ENCODE assay signal across 17 cellular contexts in genomic region chrX:41589634-41590270, GRCh38.
DNase-seq lines count a peak whose midpoint lies in the region; ATAC-seq, FAIRE-seq and TF ChIP-seq lines count a peak whose summit lies in the region.
"Had no signal": no experiment of that assay in that cellular context is flagged by ENCODE, and none has a peak within 500 bp of the region (broad histone marks: within the 10 kb centered on the region; RNA-seq: fewer than 3 reads in every experiment).

No MANE protein-coding gene starts in this region.

- no peak for TF ChIP-seq POLR2A in vagina (IDR thresholded peaks at IDR 0.05)

- no peaks in the 10 kb centered on the region for H3K4me1 ChIP-seq in ACC112 (ENCODE audit: control insufficient read depth, insufficient read depth, low read length, unreplicated experiment)
- H3K4me1 ChIP-seq in vagina, result no peaks in the 10 kb centered on the region
- H3K4me1 ChIP-seq: lower lobe of right lung, upper lobe of left lung had no signal

- H2AFZ ChIP-seq in ACC112 (ENCODE audit: low read length, unreplicated experiment), result peak overlapping the region; percentile 33

- H3K27me3 ChIP-seq in ACC112 (ENCODE audit: insufficient read depth, low read length), result no peaks in the 10 kb centered on the region
- H3K27me3 ChIP-seq in vagina, result no peaks in the 10 kb centered on the region
- H3K27me3 ChIP-seq: upper lobe of left lung had no signal

- intact Hi-C loops in vagina (cut with DNase I), result no loop called here

- no peak for ATAC-seq in HG03378 (IDR thresholded peaks at IDR 0.05; ENCODE audit: unreplicated experiment)
- ATAC-seq in HG03342 (IDR thresholded peaks at IDR 0.05; ENCODE audit: unreplicated experiment), result no peak
- ATAC-seq: activated naive CD4-positive, alpha-beta T cell treated with anti-CD3 and anti-CD28 coated beads, Interleukin-2, amount 50 U/mL, for 72 hours; lower lobe of right lung had no signal

- no peak overlapping the region for H3K27ac ChIP-seq in ACC112 (ENCODE audit: low read depth, low read length)
- H3K27ac ChIP-seq in vagina, result no peak overlapping the region
- H3K27ac ChIP-seq: dorsolateral prefrontal cortex, lower lobe of right lung, upper lobe of left lung had no signal

- TF ChIP-seq CTCF in epithelial cell of proximal tubule (conservative IDR thresholded peaks at IDR 0.05; ENCODE audit: low read depth, low read length) (no peak), vagina (IDR thresholded peaks at IDR 0.05) (no peak)

- H3K4me3 ChIP-seq in ACC112 (ENCODE audit: low read depth, low read length) (peak overlapping the region; percentile 63), epithelial cell of proximal tubule (ENCODE audit: low read depth, low read length) (peak overlapping the region; percentile 10), vagina (no peak overlapping the region)
- H3K4me3 ChIP-seq: lower lobe of right lung, upper lobe of left lung had no signal

- DNase-seq in RCC 7860 (ENCODE audit: low spot score) (peak; percentile 59), epithelial cell of proximal tubule (ENCODE audit: low read depth) (peak; percentile 56), medulla oblongata (ENCODE audit: extremely low spot score) (peak; percentile 13), retina (no peak), vagina (ENCODE audit: extremely low spot score in 2 of 2) (no peak)
- DNase-seq: activated CD8-positive, alpha-beta memory T cell treated with anti-CD3 and anti-CD28 coated beads, Interleukin-2, amount 50 U/mL, for 4 hours; dorsolateral prefrontal cortex; lower lobe of right lung; NCI-H1694; NCI-H774; nucleus accumbens; upper lobe of left lung had no signal

- no peaks in the 10 kb centered on the region for H3K9me3 ChIP-seq in vagina
- H3K9me3 ChIP-seq: lower lobe of right lung, upper lobe of left lung had no signal

- H3K36me3 ChIP-seq in ACC112 (ENCODE audit: insufficient read depth, low read length), result no peaks in the 10 kb centered on the region
- H3K36me3 ChIP-seq in vagina, result peaks cover 0 to 7% of the 10 kb centered on the region in 2 donors
- H3K36me3 ChIP-seq: lower lobe of right lung, upper lobe of left lung had no signal

- FAIRE-seq in RCC 7860 (lab: Jason Lieb, UNC), result peak; percentile 90
- FAIRE-seq: GM12891 had no signal

- H3K79me2 ChIP-seq in ACC112 (ENCODE audit: control insufficient read depth, insufficient read depth, low read length, unreplicated experiment), result no peaks in the 10 kb centered on the region

Comparison
In these comparisons a context has a peak if more than half of its experiments do, and no peak if none do; other contexts are left out.
1. H3K4me3 ChIP-seq: peak in ACC112 (single experiment) and epithelial cell of proximal tubule (single experiment); none in vagina (0 of 2).
2. DNase-seq: peak in RCC 7860 (single experiment), epithelial cell of proximal tubule (single experiment) and medulla oblongata (single experiment); none in retina (single experiment) and vagina (0 of 2).